7 cellular contexts compared by ENCODE assay signal in the genomic region with DNA sequence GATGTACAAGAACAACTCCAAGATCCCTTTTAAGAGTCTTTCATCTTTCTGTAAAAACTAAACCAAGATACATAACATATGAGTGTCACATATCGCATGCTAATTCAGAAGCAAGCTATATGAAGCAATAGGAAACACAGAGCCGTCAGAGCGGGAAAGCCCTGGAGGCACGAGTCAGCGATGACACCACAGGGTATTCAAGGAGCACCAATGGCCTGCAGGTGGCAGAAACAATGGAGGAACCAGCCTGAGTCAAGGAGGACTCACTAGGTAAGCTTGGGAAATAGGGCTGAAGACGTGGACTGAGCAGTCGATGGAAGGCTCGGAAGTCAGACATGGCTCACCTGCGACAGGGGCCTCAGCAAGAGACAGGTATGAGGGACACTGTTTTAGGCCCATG.
A peak's percentile ranks its signal among the peaks of the same experiment; 100 is the strongest.
DNase-seq lines count a peak whose midpoint lies in the region; ATAC-seq, FAIRE-seq and TF ChIP-seq lines count a peak whose summit lies in the region.

No MANE protein-coding gene starts in this region.

- no peak overlapping the region for H3K4me3 ChIP-seq in bronchial epithelial cell (ENCODE audit: low read depth, low read length)

- peak; percentile 47 for TF ChIP-seq CTCF in HFFc6 (IDR thresholded peaks at IDR 0.05)
- TF ChIP-seq CTCF in bronchial epithelial cell (IDR thresholded peaks at IDR 0.05; ENCODE audit: insufficient read depth, low read length, severe bottlenecking) = peak; percentile 42
- peak; percentile 23 for TF ChIP-seq CTCF in neural crest cell (conservative IDR thresholded peaks at IDR 0.05)
- no peak for TF ChIP-seq CTCF in D721Med (IDR thresholded peaks at IDR 0.05; ENCODE audit: insufficient read depth, missing control alignments)

- no peak overlapping the region for H3K4me3 Mint-ChIP-seq in HFFc6
- no peak overlapping the region for H3K4me3 Mint-ChIP-seq in neural crest cell

- peaks cover 46% of the 10 kb centered on the region for H3K4me1 Mint-ChIP-seq in HFFc6 (ENCODE audit: low read depth)
- H3K4me1 Mint-ChIP-seq in neural crest cell = peaks cover 52% of the 10 kb centered on the region

- no peaks in the 10 kb centered on the region for H3K36me3 ChIP-seq in bronchial epithelial cell (ENCODE audit: control insufficient read depth, insufficient read depth, low read length)

- no peak for ATAC-seq in HG02763 (IDR thresholded peaks at IDR 0.05; ENCODE audit: unreplicated experiment)

- H3K27ac Mint-ChIP-seq in HFFc6 (peak overlapping the region; percentile 5; the same call in 1 of the 2 replicates), neural crest cell (ENCODE audit: unreplicated experiment) (peak overlapping the region; percentile 63)

- no peaks in the 10 kb centered on the region for H3K27me3 ChIP-seq in bronchial epithelial cell (ENCODE audit: control insufficient read depth, insufficient read depth, low read length)

- no peaks in the 10 kb centered on the region; the same call in none of the 2 replicates for H3K36me3 Mint-ChIP-seq in HFFc6 (ENCODE audit: low read depth)
- H3K36me3 Mint-ChIP-seq in neural crest cell (ENCODE audit: low read depth) = peaks cover 2% of the 10 kb centered on the region

- DNase-seq in HFFc6 (peak; percentile 62), T follicular helper cell (ENCODE audit: low read depth) (peak; percentile 51), bronchial epithelial cell (ENCODE audit: low read depth) (peak; percentile 99), neural crest cell (ENCODE audit: low read depth, low spot score) (no peak), NCI-H2029 treated with DMSO at 0.1 percent for 48 hours (lab: John Stamatoyannopoulos, UW) (no peak), D721Med (ENCODE audit: insufficient read length, low spot score) (no peak)

- H3K27me3 Mint-ChIP-seq in HFFc6 (ENCODE audit: insufficient read depth) = no peaks in the 10 kb centered on the region
- H3K27me3 Mint-ChIP-seq in neural crest cell (ENCODE audit: low read depth) = no peaks in the 10 kb centered on the region

- FAIRE-seq in bronchial epithelial cell (lab: Jason Lieb, UNC) = peak; percentile 86
- FAIRE-seq in D721Med (lab: Jason Lieb, UNC) = no peak

- H3K9me3 Mint-ChIP-seq in HFFc6 (no peaks in the 10 kb centered on the region), neural crest cell (no peaks in the 10 kb centered on the region)

Comparison
In these comparisons a context has a peak if more than half of its experiments do, and no peak if none do; other contexts are left out.
1. DNase-seq: peak in HFFc6 (single experiment), T follicular helper cell (single experiment) and bronchial epithelial cell (single experiment); none in neural crest cell (single experiment), NCI-H2029 treated with DMSO at 0.1 percent for 48 hours (single experiment) and D721Med (single experiment).